In genomic region chr21:42039911-42040351, GRCh38 we compare ENCODE assay signal across 8 cellular contexts. TPM values are rescaled to one million over a fixed set of nuclear protein-coding genes. Genes with fewer than 3 reads are reported as not detected.
DNase-seq lines count a peak whose midpoint lies in the region; ATAC-seq, FAIRE-seq and TF ChIP-seq lines count a peak whose summit lies in the region.

No MANE protein-coding gene starts in this region.

- ATAC-seq in WTC11 (peak; percentile 46), right cardiac atrium (peak; percentile 38 to 62)
- no peak for ATAC-seq in activated T-cell treated with anti-CD3 and anti-CD28 coated beads, Interleukin-2, amount 50 U/mL, for 72 hours (replicated peaks in 1 of 2)

- H3K4me3 ChIP-seq in right cardiac atrium (ENCODE audit: low read length), result no peak overlapping the region
- no peak overlapping the region for H3K4me3 ChIP-seq in spleen

- intact Hi-C loops in right cardiac atrium (cut with DNase I), result no loop called here
- intact Hi-C loops in spleen (cut with DNase I; ENCODE audit: low total_unique reads), result loop anchor here (10.0 kb wide), 1 partner anchor 55 kb away; no protein-coding TSS in a partner anchor

- no peaks in the 10 kb centered on the region; the same call in 1 of the 2 replicates for H3K27me3 Mint-ChIP-seq in WTC11 (ENCODE audit: low read depth)
- peaks cover 12% of the 10 kb centered on the region for H3K27me3 Mint-ChIP-seq in progenitor cell of endocrine pancreas
- no peaks in the 10 kb centered on the region for H3K27me3 Mint-ChIP-seq in activated T-cell treated with anti-CD3 and anti-CD28 coated beads, Interleukin-2, amount 50 U/mL, for 72 hours (ENCODE audit: low read depth)

- WGBS in right cardiac atrium, result 38% methylated on average over 12 of the region's 12 CpGs
- WGBS in spleen, 5 donors, result 63 to 79% (median 76%) methylated on average over 11 to 12 of the region's 12 CpGs

- POLR2A ChIA-PET in WTC11 (lab: Charles Lee), result no interaction called here

- TF ChIP-seq POLR2A in H54 (IDR thresholded peaks at IDR 0.05; ENCODE audit: low read depth, low read length) (no peak), spleen (IDR thresholded peaks at IDR 0.05) (no peak)

- no peak for FAIRE-seq in H54 (lab: Jason Lieb, UNC)

- DNase-seq in H54 (ENCODE audit: insufficient read length, low spot score) (peak; percentile 13), WTC11 (ENCODE audit: low spot score) (no peak), right cardiac atrium (peak; percentile 37 to 76 (median 70)), spleen (peak; percentile 67), cerebellar nuclear complex (lab: John Stamatoyannopoulos, UW) (no peak), progenitor cell of endocrine pancreas (ENCODE audit: low spot score, unreplicated experiment) (no peak), NCI-H1930 (lab: John Stamatoyannopoulos, UW) (no peak)
- DNase-seq in activated T-cell treated with anti-CD3 and anti-CD28 coated beads, Interleukin-2, amount 50 U/mL, for 72 hours, result no peak

- peaks cover 2% of the 10 kb centered on the region for H3K4me1 ChIP-seq in right cardiac atrium (ENCODE audit: control insufficient read depth, insufficient read depth, low read length)
- peaks cover 0 to 15% (median 3%) of the 10 kb centered on the region in 6 donors for H3K4me1 ChIP-seq in spleen

- H3K4me3 Mint-ChIP-seq in WTC11 (no peak overlapping the region), progenitor cell of endocrine pancreas (ENCODE audit: low read depth) (no peak overlapping the region)
- H3K4me3 Mint-ChIP-seq in activated T-cell treated with anti-CD3 and anti-CD28 coated beads, Interleukin-2, amount 50 U/mL, for 72 hours, result no peak overlapping the region

- H3K4me1 Mint-ChIP-seq in WTC11 (0 out of 2 replicates have a peak, but pooled peaks cover 6% of the 10 kb centered on the region), progenitor cell of endocrine pancreas (ENCODE audit: low read depth) (peaks cover 10% of the 10 kb centered on the region)
- H3K4me1 Mint-ChIP-seq in activated T-cell treated with anti-CD3 and anti-CD28 coated beads, Interleukin-2, amount 50 U/mL, for 72 hours (ENCODE audit: low read depth), result no peaks in the 10 kb centered on the region

- H3K27me3 ChIP-seq in right cardiac atrium (ENCODE audit: control insufficient read depth, insufficient read depth) (no peaks in the 10 kb centered on the region), spleen (replicated peaks in 1 of 7) (no peaks in the 10 kb centered on the region)

- peaks cover 14% of the 10 kb centered on the region for H3K9me3 Mint-ChIP-seq in WTC11
- peaks cover 5% of the 10 kb centered on the region for H3K9me3 Mint-ChIP-seq in progenitor cell of endocrine pancreas (ENCODE audit: low read depth)
- H3K9me3 Mint-ChIP-seq in activated T-cell treated with anti-CD3 and anti-CD28 coated beads, Interleukin-2, amount 50 U/mL, for 72 hours, result no peaks in the 10 kb centered on the region

- H3K36me3 Mint-ChIP-seq in WTC11 (no peaks in the 10 kb centered on the region), progenitor cell of endocrine pancreas (ENCODE audit: insufficient read depth) (no peaks in the 10 kb centered on the region)
- H3K36me3 Mint-ChIP-seq in activated T-cell treated with anti-CD3 and anti-CD28 coated beads, Interleukin-2, amount 50 U/mL, for 72 hours (ENCODE audit: insufficient read depth in 2 of 2), result no peaks in the 10 kb centered on the region

- H3K9me3 ChIP-seq in right cardiac atrium (ENCODE audit: control insufficient read depth, low read length), result no peaks in the 10 kb centered on the region
- H3K9me3 ChIP-seq in spleen, result no peaks in the 10 kb centered on the region

- no peaks in the 10 kb centered on the region for H3K36me3 ChIP-seq in spleen

- H3K27ac Mint-ChIP-seq in WTC11 (no peak overlapping the region), progenitor cell of endocrine pancreas (no peak overlapping the region)
- no peak overlapping the region for H3K27ac Mint-ChIP-seq in activated T-cell treated with anti-CD3 and anti-CD28 coated beads, Interleukin-2, amount 50 U/mL, for 72 hours

- H3K27ac ChIP-seq in right cardiac atrium (ENCODE audit: low read length), result no peak overlapping the region
- peak overlapping the region in 7 of 8 donors; percentile 41 to 68 (median 59) for H3K27ac ChIP-seq in spleen

- TF ChIP-seq CTCF in WTC11 (IDR thresholded peaks at IDR 0.05) (no peak), spleen (IDR thresholded peaks at IDR 0.05 in 8 of 11, conservative IDR thresholded peaks at IDR 0.05 in 3 of 11) (no peak), progenitor cell of endocrine pancreas (IDR thresholded peaks at IDR 0.05; ENCODE audit: unreplicated experiment) (no peak)

- CTCF ChIA-PET in WTC11 (lab: Charles Lee), result no interaction called here

TF ChIP-seq in WTC11, 78 proteins besides CTCF, POLR2A, EP300 and RAD21 (continues in another document):
- TF ChIP-seq ATF2 (CRISPR knock-in tag; IDR thresholded peaks at IDR 0.05; ENCODE audit: borderline replicate concordance, low read depth), result no peak
- no peak for TF ChIP-seq MYBL2 (CRISPR knock-in tag; IDR thresholded peaks at IDR 0.05)
- no peak for TF ChIP-seq HMGA2 (CRISPR knock-in tag; IDR thresholded peaks at IDR 0.05)
- no peak for TF ChIP-seq IRF2 (CRISPR knock-in tag; IDR thresholded peaks at IDR 0.05; ENCODE audit: borderline replicate concordance, low read depth)
- TF ChIP-seq, protein P1, sequence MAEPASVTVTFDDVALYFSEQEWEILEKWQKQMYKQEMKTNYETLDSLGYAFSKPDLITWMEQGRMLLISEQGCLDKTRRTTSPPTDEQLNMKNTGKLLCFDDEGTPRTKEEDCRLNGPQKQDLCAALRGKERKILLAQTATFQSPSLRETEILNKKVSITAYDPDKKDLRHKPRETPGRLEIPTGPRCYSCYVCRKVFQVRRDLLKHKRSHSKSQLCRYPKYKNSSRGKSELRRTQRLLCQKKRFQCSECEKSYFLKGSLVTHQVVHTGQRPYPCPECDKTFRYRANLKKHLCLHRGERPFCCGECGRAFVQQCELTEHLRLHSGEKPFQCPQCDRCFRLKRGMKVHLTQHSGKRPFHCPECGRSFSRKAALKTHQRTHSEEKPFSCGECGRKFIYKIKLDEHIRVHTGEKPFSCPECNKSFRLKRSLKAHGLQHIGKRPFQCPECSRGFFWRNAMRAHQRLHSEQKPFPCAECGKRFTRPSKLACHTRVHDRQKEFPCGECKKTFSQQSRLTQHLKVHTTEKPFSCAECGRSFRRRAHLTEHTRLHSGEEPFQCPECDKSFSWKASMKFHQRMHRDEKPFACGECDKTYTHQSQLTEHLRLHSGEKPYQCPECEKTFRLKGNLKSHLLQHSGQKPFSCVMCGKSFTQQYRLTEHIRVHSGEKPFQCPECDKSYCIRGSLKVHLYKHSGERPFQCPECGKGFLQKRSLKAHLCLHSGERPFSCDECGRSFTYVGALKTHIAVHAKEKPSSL (CRISPR knock-in tag; conservative IDR thresholded peaks at IDR 0.05), result no peak
- TF ChIP-seq ELF4 (CRISPR knock-in tag; IDR thresholded peaks at IDR 0.05; ENCODE audit: low read depth), result no peak
- TF ChIP-seq NFYB (CRISPR knock-in tag; conservative IDR thresholded peaks at IDR 0.05; ENCODE audit: low read depth), result no peak
- TF ChIP-seq ZNF416 (CRISPR knock-in tag; IDR thresholded peaks at IDR 0.05), result no peak
- no peak for TF ChIP-seq NFE2L1 (CRISPR knock-in tag; IDR thresholded peaks at IDR 0.05)
- TF ChIP-seq MLX (CRISPR knock-in tag; IDR thresholded peaks at IDR 0.05), result no peak
- TF ChIP-seq TEAD1 (CRISPR knock-in tag; IDR thresholded peaks at IDR 0.05), result no peak
- TF ChIP-seq NR1H2 (CRISPR knock-in tag; IDR thresholded peaks at IDR 0.05), result no peak
- TF ChIP-seq SOX15 (CRISPR knock-in tag; IDR thresholded peaks at IDR 0.05), result no peak
- no peak for TF ChIP-seq GTF2I (CRISPR knock-in tag; conservative IDR thresholded peaks at IDR 0.05)
- TF ChIP-seq ZMAT4 (CRISPR knock-in tag; IDR thresholded peaks at IDR 0.05), result no peak
- TF ChIP-seq SMAD4 (CRISPR knock-in tag; IDR thresholded peaks at IDR 0.05), result no peak
- no peak for TF ChIP-seq ZNF263 (CRISPR knock-in tag; IDR thresholded peaks at IDR 0.05; ENCODE audit: low read depth)
- no peak for TF ChIP-seq CBFB (CRISPR knock-in tag; IDR thresholded peaks at IDR 0.05; ENCODE audit: low read depth)

RNA-seq across cellular contexts. Expression of gene ZBTB21, which starts 29.8 kb away (rescaled TPM):
- 13.8 to 14.2 TPM (median 14.2 TPM) in 3 replicates for total RNA-seq in WTC11 (2021)
- 10 to 100 TPM in 2 of 4 donors, 1 to 10 TPM in 2; 6.8 to 15.2 (median 8.9) TPM for total RNA-seq in right cardiac atrium
- 2.6 TPM for polyA plus RNA-seq in right cardiac atrium
- total RNA-seq in spleen, result 10 to 100 TPM; 10.6 to 21.7 (median 16.2) TPM
- polyA plus RNA-seq in spleen, result 1 to 10 TPM; 1.9 to 3.0 (median 1.9) TPM
- 15.7 and 18.6 TPM in 2 replicates for total RNA-seq in progenitor cell of endocrine pancreas
- total RNA-seq in activated T-cell treated with anti-CD3 and anti-CD28 coated beads, Interleukin-2, amount 50 U/mL, for 72 hours, result 10 to 100 TPM; 35.6 to 43.3 TPM

RNA-seq across cellular contexts. Expression of gene UMODL1, which starts 31.2 kb away (rescaled TPM):
- total RNA-seq in WTC11 (2021), result 0.11 TPM in 1 of 3 replicates, not detected in the others
- not detected for total RNA-seq in right cardiac atrium
- not detected for polyA plus RNA-seq in right cardiac atrium
- total RNA-seq in spleen, result under 1 TPM in 5 of 7 donors, not detected in 2; 0.09 to 0.85 (median 0.28) TPM
- polyA plus RNA-seq in spleen, result under 1 TPM in 2 of 3 donors, not detected in 1; 0.02 to 0.03 TPM
- total RNA-seq in progenitor cell of endocrine pancreas, result 0.19 TPM in 1 of 2 replicates, not detected in the other
- under 1 TPM; 0.39 to 0.89 TPM for total RNA-seq in activated T-cell treated with anti-CD3 and anti-CD28 coated beads, Interleukin-2, amount 50 U/mL, for 72 hours

Comparison
In these comparisons a context has a peak if more than half of its experiments do, and no peak if none do; other contexts are left out.
1. DNase-seq: peak in H54 (single experiment), right cardiac atrium (3 of 3) and spleen (single experiment); none in WTC11 (single experiment), cerebellar nuclear complex (0 of 2), progenitor cell of endocrine pancreas (single experiment), activated T-cell treated with anti-CD3 and anti-CD28 coated beads, Interleukin-2, amount 50 U/mL, for 72 hours (0 of 2) and NCI-H1930 (0 of 2).
2. ATAC-seq: peak in WTC11 (single experiment) and right cardiac atrium (2 of 2); none in activated T-cell treated with anti-CD3 and anti-CD28 coated beads, Interleukin-2, amount 50 U/mL, for 72 hours (0 of 2).